Comparison of ENCODE assay signal across 15 cellular contexts in the genomic region with DNA sequence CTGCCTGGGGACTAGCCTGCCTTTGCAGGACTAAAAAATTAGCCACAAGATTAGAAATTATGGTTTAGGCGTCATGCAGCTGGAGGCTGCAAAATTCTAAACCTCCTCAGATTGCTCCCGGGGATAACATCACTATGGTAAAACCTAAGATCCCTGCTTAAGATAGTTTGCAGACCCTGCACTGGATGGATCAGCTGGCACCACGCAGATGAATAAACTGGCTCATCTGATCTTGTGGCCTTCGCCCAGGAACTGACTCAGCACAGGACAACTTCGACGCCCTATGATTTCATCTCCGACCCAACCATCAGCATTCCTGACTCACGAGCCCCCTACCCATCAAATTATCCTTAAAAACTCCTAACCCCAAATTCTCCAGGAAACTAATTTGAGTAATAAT.
DNase-seq lines count a peak whose midpoint lies in the region; ATAC-seq and TF ChIP-seq lines count a peak whose summit lies in the region.
"Had no signal": no experiment of that assay in that cellular context is flagged by ENCODE, and none has a peak within 500 bp of the region (broad histone marks: within the 10 kb centered on the region; RNA-seq: fewer than 3 reads in every experiment).

No MANE protein-coding gene starts in this region.

- H3K9me3 Mint-ChIP-seq in nephron = peaks cover 23% of the 10 kb centered on the region

- no peak overlapping the region for H3K9ac ChIP-seq in PC-3 (ENCODE audit: low read length)

- H3K27me3 ChIP-seq in PC-3 (ENCODE audit: low read length) = no peaks in the 10 kb centered on the region
- H3K27me3 ChIP-seq: BE2C had no signal

- DNase-seq in ELR (ENCODE audit: low read depth) = peak; percentile 20
- DNase-seq in PC-3 = peak; percentile 64
- no peak for DNase-seq in ureter (ENCODE audit: low spot score)
- no peak for DNase-seq in DMS 273 (lab: John Stamatoyannopoulos, UW; ENCODE audit: unreplicated experiment)
- DNase-seq: 8988T; BE2C; C1 segment of cervical spinal cord; CD4-positive, CD25-positive, alpha-beta regulatory T cell; CD8-positive, alpha-beta memory T cell; COR-L47; GDM1; H9 had no signal

- TF ChIP-seq CTCF in PC-3 (conservative IDR thresholded peaks at IDR 0.05; ENCODE audit: low read depth, low read length) (no peak), nephron (IDR thresholded peaks at IDR 0.05; ENCODE audit: unreplicated experiment in 3 of 3) (no peak)

- no peaks in the 10 kb centered on the region for H3K9me2 ChIP-seq in PC-3 (replicated peaks; ENCODE audit: low read length)

- H3K36me3 ChIP-seq in PC-3 (ENCODE audit: low read depth, low read length) = no peaks in the 10 kb centered on the region
- H3K36me3 ChIP-seq: BE2C had no signal

- peak overlapping the region; percentile 9; the same call in 1 of the 2 replicates for H2AFZ ChIP-seq in PC-3 (ENCODE audit: low read length)

- BruUV-seq in PC-3 (replicated peaks; lab: Mats Ljungman, UMichigan) = no TSS peak

- H3K4me2 ChIP-seq in PC-3 (ENCODE audit: low read length) = peak overlapping the region; percentile 35; the same call in 1 of the 2 replicates

- H3K9me3 ChIP-seq in PC-3 (ENCODE audit: low read length) = no peaks in the 10 kb centered on the region
- H3K9me3 ChIP-seq: BE2C had no signal

- no peaks in the 10 kb centered on the region for H4K20me1 ChIP-seq in PC-3 (ENCODE audit: low read length)

- H3K27ac ChIP-seq in PC-3 (ENCODE audit: low read length) = peak overlapping the region; percentile 34

- H3F3A ChIP-seq in PC-3 (ENCODE audit: low read length, unreplicated experiment) = no peaks in the 10 kb centered on the region

- H3K4me1 Mint-ChIP-seq in nephron = peaks cover 19% of the 10 kb centered on the region
- H3K4me1 Mint-ChIP-seq: CD4-positive, CD25-positive, alpha-beta regulatory T cell; CD8-positive, alpha-beta memory T cell had no signal

- H3K4me3 Mint-ChIP-seq in nephron = no peak overlapping the region
- H3K4me3 Mint-ChIP-seq: CD4-positive, CD25-positive, alpha-beta regulatory T cell; CD8-positive, alpha-beta memory T cell; H9 had no signal

- H3K27me3 Mint-ChIP-seq in nephron (ENCODE audit: low read depth) = peaks cover 4% of the 10 kb centered on the region
- H3K27me3 Mint-ChIP-seq: CD8-positive, alpha-beta memory T cell had no signal

- ATAC-seq in PC-3 (peak; percentile 60), GM21528 (IDR thresholded peaks at IDR 0.05; ENCODE audit: low FRiP score, unreplicated experiment) (no peak), GM18498 (IDR thresholded peaks at IDR 0.05; ENCODE audit: unreplicated experiment) (no peak)

- intact Hi-C loops in PC-3 (cut with micrococcal nuclease) = no loop called here

- no peaks in the 10 kb centered on the region for H3K79me2 ChIP-seq in PC-3 (ENCODE audit: low read length)

- POLR2A ChIA-PET in PC-3 (lab: Charles Lee; ENCODE audit: unreplicated experiment) = no interaction called here

- no peak overlapping the region for H3K4me3 ChIP-seq in PC-3 (ENCODE audit: low read length)

- H3K36me3 Mint-ChIP-seq in nephron (ENCODE audit: low read depth) = peaks cover 25% of the 10 kb centered on the region
- H3K36me3 Mint-ChIP-seq: CD4-positive, CD25-positive, alpha-beta regulatory T cell; CD8-positive, alpha-beta memory T cell had no signal

- peaks cover 9% of the 10 kb centered on the region for H3K4me1 ChIP-seq in PC-3 (ENCODE audit: insufficient read depth, low read length)
- H3K4me1 ChIP-seq: BE2C had no signal

- H3K27ac Mint-ChIP-seq in nephron = peak overlapping the region in 2 of 3 experiments; percentile 21 to 27
- H3K27ac Mint-ChIP-seq: CD4-positive, CD25-positive, alpha-beta regulatory T cell; H9 had no signal

- CTCF ChIA-PET in PC-3 (lab: Charles Lee) = no interaction called here

Comparison
In these comparisons a context has a peak if more than half of its experiments do, and no peak if none do; other contexts are left out.
1. DNase-seq: peak in ELR (single experiment) and PC-3 (single experiment); none in ureter (single experiment) and DMS 273 (single experiment).